In the genomic region with DNA sequence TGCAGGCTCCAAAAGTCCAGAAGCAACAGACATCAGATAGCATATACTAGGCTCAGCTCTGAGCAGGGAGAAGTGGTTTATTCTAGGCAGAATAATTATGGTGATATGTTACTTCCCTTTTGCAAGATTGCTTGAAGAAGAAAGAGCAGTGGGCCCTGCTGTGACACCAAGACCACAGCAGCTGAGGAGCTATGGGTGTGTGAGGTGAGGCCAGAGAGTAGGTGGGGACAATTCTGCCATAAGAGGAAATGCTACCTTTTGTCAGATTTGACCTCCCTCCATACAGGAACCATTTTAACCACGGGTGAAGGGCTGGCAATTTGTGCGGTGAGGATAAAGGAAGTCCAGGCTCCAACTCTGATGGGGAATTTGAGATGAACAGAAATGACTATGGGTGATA, we compare ENCODE assay signal across 17 cellular contexts. TPM values are rescaled to one million over a fixed set of nuclear protein-coding genes. Genes with fewer than 3 reads are reported as not detected.
DNase-seq lines count a peak whose midpoint lies in the region; ATAC-seq and TF ChIP-seq lines count a peak whose summit lies in the region.
"Had no signal": no experiment of that assay in that cellular context is flagged by ENCODE, and none has a peak within 500 bp of the region (broad histone marks: within the 10 kb centered on the region; RNA-seq: fewer than 3 reads in every experiment).

No MANE protein-coding gene starts in this region.

- H3K36me3 Mint-ChIP-seq in naive B cell, result no peaks in the 10 kb centered on the region

- H3K9me3 Mint-ChIP-seq in naive B cell, result peaks cover 0 to 4% (median 0%) of the 10 kb centered on the region in 7 donors
- H3K9me3 Mint-ChIP-seq: nephron progenitor cell had no signal

- TF ChIP-seq CTCF in GM13976 (IDR thresholded peaks at IDR 0.05; ENCODE audit: borderline replicate concordance, control extremely low read depth, extremely low read depth, insufficient read depth, missing control alignments), result no peak

- in situ Hi-C loops in GM13976 (cut with MboI; ENCODE audit: low sequenced_read_pairs, unreplicated experiment), result no loop called here

- peaks cover 0 to 5% (median 0%) of the 10 kb centered on the region in 3 donors for H3K27me3 Mint-ChIP-seq in naive B cell

- ATAC-seq in HG02981 (IDR thresholded peaks at IDR 0.05; ENCODE audit: unreplicated experiment) (peak; percentile 67), naive B cell (ENCODE audit: low read depth in 2 of 2) (peak; percentile 97 to 99)

- H3K4me1 Mint-ChIP-seq in naive B cell, result peaks cover 26 to 36% (median 33%) of the 10 kb centered on the region in 3 donors

- H3K27ac Mint-ChIP-seq in naive B cell, result peak overlapping the region; percentile 5 to 79 (median 41)

- DNase-seq in GM13976 (ENCODE audit: low spot score) (peak; percentile 41), SKM-1 (lab: John Stamatoyannopoulos, UW; ENCODE audit: unreplicated experiment) (peak; percentile 3), naive B cell (peak; percentile 76), hypothalamus (lab: John Stamatoyannopoulos, UW) (no peak), NCI-H1092 (lab: John Stamatoyannopoulos, UW) (no peak)
- no peak for DNase-seq in effector CD8-positive, alpha-beta T cell (lab: John Stamatoyannopoulos, UW)
- DNase-seq in activated CD4-positive, alpha-beta T cell treated with anti-CD3 and anti-CD28 coated beads for 48 hours, result no peak
- DNase-seq: activated CD4-positive, CD25-positive, alpha-beta regulatory T cell treated with anti-CD3 and anti-CD28 coated beads, Interleukin-2, amount 50 U/mL, for 72 hours; activated T-cell treated with anti-CD3 and anti-CD28 coated beads, Interleukin-2, amount 50 U/mL, for 1 hour; NCI-H2081; NCI-H82; nephron progenitor cell; retina; SJCRH30; stimulated activated CD4-positive, alpha-beta T cell treated with anti-CD3 and anti-CD28 coated beads, Interleukin-2, amount 100 ng/mL, for 24 hours; uterus had no signal

- peak overlapping the region in 4 of 8 donors; percentile 23 to 72 (median 33) for H3K4me3 Mint-ChIP-seq in naive B cell
- H3K4me3 Mint-ChIP-seq: nephron progenitor cell had no signal

RNA-seq across cellular contexts. Expression of a gene that starts 51.3 kb away (rescaled TPM):
- polyA plus RNA-seq in naive B cell (ENCODE audit: low read depth in 6 of 6), result under 1 TPM in 1 of 6 donors, not detected in 5; 0.16 TPM

Comparison
In these comparisons a context has a peak if more than half of its experiments do, and no peak if none do; other contexts are left out.
1. DNase-seq: peak in GM13976 (single experiment), SKM-1 (single experiment) and naive B cell (single experiment); none in effector CD8-positive, alpha-beta T cell (single experiment), hypothalamus (0 of 51), NCI-H1092 (single experiment) and activated CD4-positive, alpha-beta T cell treated with anti-CD3 and anti-CD28 coated beads for 48 hours (single experiment).